Comparison of ENCODE assay signal across 23 cellular contexts in the genomic region with DNA sequence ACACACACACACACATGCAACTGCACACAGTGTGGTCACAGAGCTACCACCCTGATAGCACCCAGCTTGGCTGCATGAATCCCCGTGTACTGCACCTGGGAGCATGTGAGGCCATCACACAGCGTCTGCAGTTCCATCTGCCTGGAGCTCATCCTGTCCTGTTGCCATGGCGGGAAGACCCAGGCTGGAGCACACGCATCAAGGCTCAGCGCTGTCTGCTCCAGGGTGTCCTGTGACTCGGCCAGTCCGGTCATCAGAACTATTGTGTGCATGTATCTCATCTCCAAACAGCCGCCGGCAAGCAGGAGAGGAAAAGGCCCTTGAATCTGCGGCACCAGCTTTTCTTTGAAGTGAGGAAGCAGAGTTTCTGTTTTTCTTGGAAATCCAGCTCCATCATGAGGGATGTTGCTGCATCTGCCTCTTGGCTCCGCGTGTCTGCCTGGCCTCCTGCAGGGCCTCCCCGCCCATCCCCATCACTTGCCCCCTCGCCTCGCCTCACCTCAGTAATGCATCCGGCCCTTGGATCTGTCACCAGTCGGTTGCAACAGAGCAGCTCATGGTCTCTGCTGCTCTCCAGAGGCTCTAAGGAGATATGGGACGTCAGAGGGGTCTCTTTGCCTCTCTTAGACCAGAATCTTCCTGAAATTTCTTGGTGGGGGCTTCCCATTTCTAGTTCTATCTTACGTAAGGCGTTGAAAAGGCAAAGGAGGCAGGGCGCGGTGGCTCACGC. TPM values are rescaled to one million over a fixed set of nuclear protein-coding genes. Genes with fewer than 3 reads are reported as not detected.
DNase-seq lines count a peak whose midpoint lies in the region; ATAC-seq, FAIRE-seq and TF ChIP-seq lines count a peak whose summit lies in the region.
"Had no signal": no experiment of that assay in that cellular context is flagged by ENCODE, and none has a peak within 500 bp of the region (broad histone marks: within the 10 kb centered on the region; RNA-seq: fewer than 3 reads in every experiment).

No MANE protein-coding gene starts in this region.

- no peak overlapping the region for H3T11ph ChIP-seq in H9 (ENCODE audit: low read length)

- DNase-seq in activated naive CD8-positive, alpha-beta T cell treated with anti-CD3 and anti-CD28 coated beads, Interleukin-2, amount 10 ng/mL, durations not matched to agents 7 days and 5 days = no peak
- no peak for DNase-seq in activated naive CD8-positive, alpha-beta T cell treated with anti-CD3 and anti-CD28 coated beads, Interleukin-2, amount 50 U/mL, for 24 hours
- DNase-seq in H9 (no peak), choroid plexus epithelial cell (ENCODE audit: low read depth) (peak; percentile 23), urothelium cell line (ENCODE audit: low spot score) (no peak), mucosa of gallbladder (ENCODE audit: low spot score) (no peak)
- DNase-seq: Calu3; CD8-positive, alpha-beta T cell; GOT3; MV-4-11; NCI-H1417; NCI-H1930; NCI-H2171; NCI-H446 treated with DMSO at 0.1 percent for 48 hours; NCI-H69; Peyer's patch had no signal

- H2BK5ac ChIP-seq in H9 (ENCODE audit: insufficient read length, low read length) = no peak overlapping the region

- no peak overlapping the region for H4K8ac ChIP-seq in H9 (replicated peaks; ENCODE audit: insufficient read length, low read depth, low read length)

- H3K4me1 ChIP-seq in H9 (ENCODE audit: insufficient read depth, low read length) = no peaks in the 10 kb centered on the region; the same call in 1 of the 2 replicates
- H3K4me1 ChIP-seq: Peyer's patch had no signal

- H3K4me3 Mint-ChIP-seq in activated naive CD8-positive, alpha-beta T cell treated with anti-CD3 and anti-CD28 coated beads, Interleukin-2, amount 10 ng/mL, durations not matched to agents 7 days and 5 days = peak overlapping the region; percentile 18
- no peak overlapping the region for H3K4me3 Mint-ChIP-seq in activated naive CD8-positive, alpha-beta T cell treated with anti-CD3 and anti-CD28 coated beads, Interleukin-2, amount 50 U/mL, for 24 hours
- H3K4me3 Mint-ChIP-seq in H9 = no peak overlapping the region
- H3K4me3 Mint-ChIP-seq: CD8-positive, alpha-beta T cell had no signal

- no peak overlapping the region for H2BK12ac ChIP-seq in H9 (ENCODE audit: insufficient read length, low read depth, low read length)

- peak; percentile 66 for ATAC-seq in activated naive CD8-positive, alpha-beta T cell treated with anti-CD3 and anti-CD28 coated beads, Interleukin-2, amount 10 ng/mL, durations not matched to agents 7 days and 5 days (ENCODE audit: low read depth)
- ATAC-seq in activated naive CD8-positive, alpha-beta T cell treated with anti-CD3 and anti-CD28 coated beads, Interleukin-2, amount 50 U/mL, for 24 hours = no peak
- ATAC-seq in GM21619 (IDR thresholded peaks at IDR 0.05; ENCODE audit: unreplicated experiment) = no peak
- ATAC-seq: CD8-positive, alpha-beta T cell had no signal

- no peaks in the 10 kb centered on the region for H3K36me3 Mint-ChIP-seq in activated naive CD8-positive, alpha-beta T cell treated with anti-CD3 and anti-CD28 coated beads, Interleukin-2, amount 10 ng/mL, durations not matched to agents 7 days and 5 days
- H3K36me3 Mint-ChIP-seq in activated naive CD8-positive, alpha-beta T cell treated with anti-CD3 and anti-CD28 coated beads, Interleukin-2, amount 50 U/mL, for 24 hours (ENCODE audit: low read depth) = no peaks in the 10 kb centered on the region
- H3K36me3 Mint-ChIP-seq in H9 (ENCODE audit: insufficient read depth in 1 of 3, low read depth in 3 of 3) = no peaks in the 10 kb centered on the region
- H3K36me3 Mint-ChIP-seq: CD8-positive, alpha-beta T cell had no signal

- no peaks in the 10 kb centered on the region for H3K23me2 ChIP-seq in H9 (ENCODE audit: insufficient read length, low read depth, low read length, poor library complexity, severe bottlenecking)

- no peak overlapping the region for H2BK15ac ChIP-seq in H9 (ENCODE audit: low read depth, low read length)

- TF ChIP-seq CTCF in H9 (conservative IDR thresholded peaks at IDR 0.05) (0 out of 3 replicates have a peak, but pooled peaks have one; percentile 10), choroid plexus epithelial cell (conservative IDR thresholded peaks at IDR 0.05; ENCODE audit: low read depth, low read length) (peak; percentile 26)

- H2AK5ac ChIP-seq in H9 (ENCODE audit: insufficient read length, low read length) = no peak overlapping the region

- no peak overlapping the region for H3K18ac ChIP-seq in H9 (ENCODE audit: insufficient read length, low read depth, low read length)

- H3K27ac Mint-ChIP-seq in activated naive CD8-positive, alpha-beta T cell treated with anti-CD3 and anti-CD28 coated beads, Interleukin-2, amount 10 ng/mL, durations not matched to agents 7 days and 5 days = peak overlapping the region; percentile 31
- no peak overlapping the region for H3K27ac Mint-ChIP-seq in activated naive CD8-positive, alpha-beta T cell treated with anti-CD3 and anti-CD28 coated beads, Interleukin-2, amount 50 U/mL, for 24 hours
- H3K27ac Mint-ChIP-seq in H9 = no peak overlapping the region; a peak in 1 of 7 replicates
- H3K27ac Mint-ChIP-seq: CD8-positive, alpha-beta T cell had no signal

- no peaks in the 10 kb centered on the region for H3K27me3 ChIP-seq in H9 (ENCODE audit: insufficient read depth, low read length)
- H3K27me3 ChIP-seq: Peyer's patch had no signal

- no peak overlapping the region for H3K9ac ChIP-seq in H9 (ENCODE audit: extremely low read depth, insufficient read length, low read length)
- H3K9ac ChIP-seq: BLaER1 treated with 17β-estradiol and CSF1 and Interleukin-3, amounts not matched to agents 10 nM and 100 nM; KMS-11 had no signal

- H3K79me2 ChIP-seq in H9 (ENCODE audit: insufficient read depth, low read length) = no peaks in the 10 kb centered on the region

- H3K27me3 Mint-ChIP-seq in activated naive CD8-positive, alpha-beta T cell treated with anti-CD3 and anti-CD28 coated beads, Interleukin-2, amount 10 ng/mL, durations not matched to agents 7 days and 5 days = peaks cover 42% of the 10 kb centered on the region
- H3K27me3 Mint-ChIP-seq in activated naive CD8-positive, alpha-beta T cell treated with anti-CD3 and anti-CD28 coated beads, Interleukin-2, amount 50 U/mL, for 24 hours = peaks cover 28% of the 10 kb centered on the region
- H3K27me3 Mint-ChIP-seq in H9 (ENCODE audit: low read depth) = peaks cover 9% of the 10 kb centered on the region

- H3K4me2 ChIP-seq in H9 (ENCODE audit: insufficient read depth, insufficient read length, low read length) = no peak overlapping the region
- H3K4me2 ChIP-seq: KMS-11 had no signal

- no peak overlapping the region for H2BK20ac ChIP-seq in H9 (ENCODE audit: low read depth, low read length, poor library complexity, severe bottlenecking)

- H4K5ac ChIP-seq in H9 (ENCODE audit: insufficient read length, low read depth, low read length) = no peak overlapping the region

- peaks cover 7% of the 10 kb centered on the region for H3K4me1 Mint-ChIP-seq in activated naive CD8-positive, alpha-beta T cell treated with anti-CD3 and anti-CD28 coated beads, Interleukin-2, amount 10 ng/mL, durations not matched to agents 7 days and 5 days
- peaks cover 10% of the 10 kb centered on the region for H3K4me1 Mint-ChIP-seq in activated naive CD8-positive, alpha-beta T cell treated with anti-CD3 and anti-CD28 coated beads, Interleukin-2, amount 50 U/mL, for 24 hours
- peaks cover 0 to 4% of the 10 kb centered on the region in 2 experiments; a peak in 2 of 4 replicates for H3K4me1 Mint-ChIP-seq in H9

- no CpG with 5 or more reads among the region's 23 CpGs for WGBS in H9 (ENCODE audit: extremely low coverage, insufficient read length, low lambda C conversion rate)

- no peak overlapping the region for H3K4ac ChIP-seq in H9 (ENCODE audit: low read depth, low read length)

- FAIRE-seq in urothelium cell line (lab: Jason Lieb, UNC) = peak; percentile 42
- FAIRE-seq: GM19239 had no signal

- H3K9me3 Mint-ChIP-seq in activated naive CD8-positive, alpha-beta T cell treated with anti-CD3 and anti-CD28 coated beads, Interleukin-2, amount 10 ng/mL, durations not matched to agents 7 days and 5 days = no peaks in the 10 kb centered on the region
- H3K9me3 Mint-ChIP-seq in activated naive CD8-positive, alpha-beta T cell treated with anti-CD3 and anti-CD28 coated beads, Interleukin-2, amount 50 U/mL, for 24 hours = no peaks in the 10 kb centered on the region
- H3K9me3 Mint-ChIP-seq in H9 = no peaks in the 10 kb centered on the region
- H3K9me3 Mint-ChIP-seq: CD8-positive, alpha-beta T cell had no signal

- no peak overlapping the region for H2BK120ac ChIP-seq in H9 (ENCODE audit: low read depth, low read length, poor library complexity, severe bottlenecking)

- no peak overlapping the region for H2AFZ ChIP-seq in H9 (ENCODE audit: low read length)

- peaks cover 3% of the 10 kb centered on the region for H4K20me1 ChIP-seq in H9 (ENCODE audit: control insufficient read depth, insufficient read depth, insufficient read length)
- H4K20me1 ChIP-seq: BLaER1 treated with 17β-estradiol and CSF1 and Interleukin-3, amounts not matched to agents 10 nM and 100 nM had no signal

- POLR2A ChIA-PET in activated naive CD8-positive, alpha-beta T cell treated with anti-CD3 and anti-CD28 coated beads, Interleukin-2, amount 10 ng/mL, durations not matched to agents 7 days and 5 days (lab: Charles Lee) = interaction anchor here (0.6 kb wide), 1 partner anchor 77 kb away, joined by 3 read pairs; no protein-coding TSS in a partner anchor

- H3K23ac ChIP-seq in H9 (ENCODE audit: insufficient read length, low read depth, low read length) = no peak overlapping the region

- H3K79me1 ChIP-seq in H9 (ENCODE audit: insufficient read depth, low read depth, low read length, poor library complexity, severe bottlenecking) = no peaks in the 10 kb centered on the region

- H3K9me3 ChIP-seq in H9 (ENCODE audit: control insufficient read depth, low read depth, low read length) = no peaks in the 10 kb centered on the region
- H3K9me3 ChIP-seq: BLaER1 treated with 17β-estradiol and CSF1 and Interleukin-3, amounts not matched to agents 10 nM and 100 nM; Peyer's patch had no signal

- H3K14ac ChIP-seq in H9 (ENCODE audit: insufficient read depth, low read length) = no peak overlapping the region; the same call in 1 of the 2 replicates

- H4K91ac ChIP-seq in H9 (ENCODE audit: insufficient read length, low read depth, low read length) = no peak overlapping the region

- H3K4me3 ChIP-seq in choroid plexus epithelial cell (ENCODE audit: low read depth, low read length) = no peak overlapping the region
- H3K4me3 ChIP-seq: BLaER1 treated with 17β-estradiol and CSF1 and Interleukin-3, amounts not matched to agents 10 nM and 100 nM; Peyer's patch had no signal

- no peak overlapping the region for H3K56ac ChIP-seq in H9 (ENCODE audit: insufficient read length, low read depth, low read length)

- H3K27ac ChIP-seq in H9 (ENCODE audit: insufficient read length, low read depth, low read length) = no peak overlapping the region
- H3K27ac ChIP-seq: BLaER1 treated with 17β-estradiol and CSF1 and Interleukin-3, amounts not matched to agents 10 nM and 100 nM; KMS-11; Peyer's patch had no signal

RNA-seq across cellular contexts. Expression of a gene that starts 23.7 kb away (rescaled TPM):
- total RNA-seq in activated naive CD8-positive, alpha-beta T cell treated with anti-CD3 and anti-CD28 coated beads, Interleukin-2, amount 10 ng/mL, durations not matched to agents 7 days and 5 days = not detected
- total RNA-seq in H9 (2021) (6.0 and 6.3 TPM in 2 replicates), mucosa of gallbladder (not detected)
- total RNA-seq: CD8-positive, alpha-beta T cell; SK-MEL-5 had no signal

RNA-seq across cellular contexts. Expression of a gene that starts 56.1 kb away (rescaled TPM):
- total RNA-seq in activated naive CD8-positive, alpha-beta T cell treated with anti-CD3 and anti-CD28 coated beads, Interleukin-2, amount 10 ng/mL, durations not matched to agents 7 days and 5 days = not detected
- total RNA-seq in H9 (2021) = not detected in 2 replicates
- not detected for total RNA-seq in mucosa of gallbladder
- total RNA-seq: A673; Calu3; CD8-positive, alpha-beta T cell; G401; Peyer's patch; SK-MEL-5 had no signal
